23 cellular contexts compared by ENCODE assay signal in genomic region chr7:368651-369475, GRCh38.
DNase-seq lines count a peak whose midpoint lies in the region; ATAC-seq, FAIRE-seq and TF ChIP-seq lines count a peak whose summit lies in the region.
"Had no signal": no experiment of that assay in that cellular context is flagged by ENCODE, and none has a peak within 500 bp of the region (broad histone marks: within the 10 kb centered on the region; RNA-seq: fewer than 3 reads in every experiment).

No MANE protein-coding gene starts in this region.

- H3K4me3 ChIP-seq in NT2/D1 (ENCODE audit: insufficient read length, low read depth) (no peak overlapping the region), right lobe of liver (no peak overlapping the region), stomach (peak overlapping the region in 2 of 4 donors; percentile 9 to 18), GM23248 (no peak overlapping the region)
- H3K4me3 ChIP-seq: dorsolateral prefrontal cortex, K562, PC-9, SK-N-MC had no signal

- no peaks in the 10 kb centered on the region for H3K9me2 ChIP-seq in GM23248 (ENCODE audit: insufficient read depth)

- no peak overlapping the region for H2AFZ ChIP-seq in GM23248
- H2AFZ ChIP-seq: PC-9 had no signal

- in situ Hi-C loops in GM23248 (cut with MboI) = no loop called here

- TF ChIP-seq CTCF in right lobe of liver (IDR thresholded peaks at IDR 0.05) (no peak), stomach (IDR thresholded peaks at IDR 0.05) (no peak)

- H3K27me3 ChIP-seq in NT2/D1 (ENCODE audit: insufficient read depth, insufficient read length) (no peaks in the 10 kb centered on the region), right lobe of liver (no peaks in the 10 kb centered on the region), stomach (peaks cover 0 to 30% (median 0%) of the 10 kb centered on the region in 3 donors), GM23248 (replicated peaks; ENCODE audit: insufficient read depth) (peaks cover 28% of the 10 kb centered on the region)

- no peaks in the 10 kb centered on the region for H3K9me3 ChIP-seq in NT2/D1 (ENCODE audit: insufficient read depth, low read length)
- no peaks in the 10 kb centered on the region for H3K9me3 ChIP-seq in right lobe of liver
- H3K9me3 ChIP-seq in stomach = no peaks in the 10 kb centered on the region
- H3K9me3 ChIP-seq in GM23248 (ENCODE audit: low read depth) = no peaks in the 10 kb centered on the region
- H3K9me3 ChIP-seq: neutrophil had no signal

- 40% methylated on average over 1 of the region's 51 CpGs for WGBS in right lobe of liver (ENCODE audit: insufficient coverage, low coverage, low lambda C conversion rate, missing lambda C conversion rate)
- WGBS in stomach, 5 donors = 36 to 58% (median 44%) methylated on average over 29 to 51 of the region's 51 CpGs
- 46 to 47% methylated on average over 37 to 50 of the region's 51 CpGs for WGBS in GM23248 (ENCODE audit: low coverage in 1 of 2, low lambda C conversion rate in 2 of 2, missing lambda C conversion rate in 2 of 2), 2 experiments

- no peaks in the 10 kb centered on the region for H4K20me1 ChIP-seq in GM23248 (ENCODE audit: insufficient read depth)

- no peak overlapping the region for H3K4me2 ChIP-seq in GM23248 (ENCODE audit: unreplicated experiment)
- H3K4me2 ChIP-seq: PC-9 had no signal

- no peak for TF ChIP-seq EP300 in stomach (IDR thresholded peaks at IDR 0.05)

- H3K79me2 ChIP-seq in GM23248 (ENCODE audit: insufficient read depth) = no peaks in the 10 kb centered on the region

- no peak for ATAC-seq in right lobe of liver
- ATAC-seq in HG02885 (IDR thresholded peaks at IDR 0.05; ENCODE audit: poor library complexity, unreplicated experiment) = no peak
- ATAC-seq: activated CD4-positive, alpha-beta T cell treated with anti-CD3 and anti-CD28 coated beads for 36 hours; K562 had no signal

- H3K4me1 ChIP-seq in NT2/D1 (ENCODE audit: insufficient read depth, insufficient read length) (peaks cover 6% of the 10 kb centered on the region), right lobe of liver (peaks cover 0 to 13% (median 0%) of the 10 kb centered on the region in 4 donors), stomach (peaks cover 17 to 44% (median 34%) of the 10 kb centered on the region in 4 donors), GM23248 (ENCODE audit: insufficient read depth) (no peaks in the 10 kb centered on the region; the same call in 1 of the 2 replicates)

- no peaks in the 10 kb centered on the region for H3F3A ChIP-seq in GM23248 (ENCODE audit: insufficient read depth)

- H3K36me3 ChIP-seq in NT2/D1 (ENCODE audit: insufficient read depth, insufficient read length, low read length) = no peaks in the 10 kb centered on the region
- no peaks in the 10 kb centered on the region for H3K36me3 ChIP-seq in right lobe of liver
- H3K36me3 ChIP-seq in stomach = no peaks in the 10 kb centered on the region
- H3K36me3 ChIP-seq in GM23248 (ENCODE audit: low read depth) = no peaks in the 10 kb centered on the region
- H3K36me3 ChIP-seq: neutrophil had no signal

- H3K9ac ChIP-seq in NT2/D1 (ENCODE audit: insufficient read length, low read depth) = peak overlapping the region; percentile 5
- H3K9ac ChIP-seq in GM23248 = no peak overlapping the region

- peak overlapping the region; percentile 91 for H3K27ac ChIP-seq in epithelial cell of prostate
- H3K27ac ChIP-seq in right lobe of liver = no peak overlapping the region
- peak overlapping the region; percentile 66 to 81 (median 76) for H3K27ac ChIP-seq in stomach
- no peak overlapping the region for H3K27ac ChIP-seq in GM23248
- H3K27ac ChIP-seq: dorsolateral prefrontal cortex, HL-60, neutrophil, PC-9, SK-N-MC had no signal

- no peak for TF ChIP-seq POLR2A in right lobe of liver (IDR thresholded peaks at IDR 0.05)
- TF ChIP-seq POLR2A in stomach (IDR thresholded peaks at IDR 0.05) = no peak
- no peak for TF ChIP-seq POLR2A in H54 (IDR thresholded peaks at IDR 0.05; ENCODE audit: low read depth, low read length)

- no peak for DNase-seq in NT2/D1 (ENCODE audit: low read depth, low spot score)
- peak; percentile 34 for DNase-seq in epithelial cell of prostate (ENCODE audit: low read depth, low spot score)
- peak in 2 of 3 donors; percentile 18 to 50 for DNase-seq in right lobe of liver
- DNase-seq in stomach = peak; percentile 29
- no peak for DNase-seq in H54 (ENCODE audit: insufficient read length, low spot score)
- no peak for DNase-seq in GM23248
- DNase-seq in activated gamma-delta T cell (lab: John Stamatoyannopoulos, UW) = no peak
- DNase-seq: activated naive CD4-positive, alpha-beta T cell treated with anti-CD3 and anti-CD28 coated beads for 36 hours; midbrain; NCI-H2081 treated with DMSO at 0.1 percent for 48 hours; NCI-H526 treated with DMSO at 0.1 percent for 48 hours; PC-9; stimulated activated CD4-positive, alpha-beta T cell treated with anti-CD3 and anti-CD28 coated beads, Interleukin-4, amount 100 ng/mL, for 4 hours; stimulated activated CD8-positive, alpha-beta memory T cell treated with anti-CD3 and anti-CD28 coated beads, Interleukin-4, amount 100 ng/mL, for 48 hours had no signal

- no peak for FAIRE-seq in H54 (lab: Jason Lieb, UNC)
- FAIRE-seq: D721Med, GM12891, K562 had no signal

- intact Hi-C loops in right lobe of liver (cut with DNase I) (loop anchor here in 1 of 2 donors (10.0 kb wide), 1 partner anchor 64 kb away; no protein-coding TSS in a partner anchor), stomach (cut with DNase I; ENCODE audit: low total_unique reads) (no loop called here)

Comparison
In these comparisons a context has a peak if more than half of its experiments do, and no peak if none do; other contexts are left out.
1. DNase-seq: peak in epithelial cell of prostate (single experiment), right lobe of liver (2 of 3) and stomach (single experiment); none in NT2/D1 (single experiment), H54 (single experiment), GM23248 (single experiment) and activated gamma-delta T cell (single experiment).
2. H3K27ac ChIP-seq: peak in epithelial cell of prostate (single experiment) and stomach (5 of 5); none in right lobe of liver (0 of 3) and GM23248 (single experiment).